Comparison of ENCODE assay signal across 23 cellular contexts in the genomic region with DNA sequence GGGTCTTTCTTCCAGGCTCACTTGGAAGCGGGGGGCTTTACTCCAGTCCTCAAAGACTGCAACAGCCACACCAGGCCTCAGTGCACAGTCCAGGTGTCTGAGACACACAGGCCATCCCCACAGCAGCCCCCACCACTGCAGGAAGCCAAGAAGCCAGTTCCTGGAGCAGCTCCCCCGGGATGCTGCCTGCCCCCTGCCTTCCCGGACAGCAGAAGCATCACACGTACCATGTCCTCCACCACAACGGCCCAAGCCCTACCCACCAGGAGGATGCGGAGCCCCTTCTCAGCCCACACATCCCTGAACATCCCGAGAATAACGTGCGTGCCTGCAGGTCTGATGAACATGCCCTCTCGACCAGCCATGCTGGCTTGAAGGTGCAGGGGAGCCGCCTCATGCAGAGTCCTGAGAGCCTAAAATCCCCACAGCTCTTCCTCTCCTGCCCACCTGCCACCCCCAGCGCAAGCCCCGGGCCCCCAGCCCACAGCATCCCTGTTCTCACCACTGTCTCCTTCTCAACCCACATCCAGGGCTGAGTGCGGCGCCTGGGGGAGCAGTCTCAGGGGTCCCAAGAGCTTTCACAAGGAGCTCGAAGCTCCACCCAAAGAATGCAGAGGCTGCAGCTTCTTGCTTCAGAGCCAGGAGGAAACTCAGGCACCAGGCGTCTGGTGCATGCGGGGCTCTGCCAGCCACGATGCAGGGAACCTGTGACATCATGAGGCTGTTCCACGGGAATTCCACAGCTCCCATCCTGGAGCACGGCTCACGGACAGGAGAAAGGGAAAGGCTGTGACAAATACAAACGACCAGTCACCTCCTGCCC.
"Had no signal": no experiment of that assay in that cellular context is flagged by ENCODE, and none has a peak within 500 bp of the region (broad histone marks: within the 10 kb centered on the region; RNA-seq: fewer than 3 reads in every experiment).

No MANE protein-coding gene starts in this region.

- H3K9me3 ChIP-seq: adrenal gland, gastrocnemius medialis, vagina had no signal

- H3K4me1 Mint-ChIP-seq: activated naive CD4-positive, alpha-beta T cell treated with anti-CD3 and anti-CD28 coated beads, Interleukin-2, amount 50 U/mL, for 24 hours had no signal

- H3K4me3 Mint-ChIP-seq: activated CD4-positive, alpha-beta memory T cell treated with anti-CD3 and anti-CD28 coated beads for 36 hours; activated CD8-positive, alpha-beta memory T cell treated with anti-CD3 and anti-CD28 coated beads, Interleukin-2, amount 10 ng/mL, durations not matched to agents 7 days and 5 days; activated naive CD4-positive, alpha-beta T cell treated with anti-CD3 and anti-CD28 coated beads, Interleukin-2, amount 50 U/mL, for 24 hours; memory B cell had no signal

- H3K9ac ChIP-seq: parathyroid adenoma had no signal

- ATAC-seq: activated CD8-positive, alpha-beta memory T cell treated with anti-CD3 and anti-CD28 coated beads, Interleukin-2, amount 10 ng/mL, durations not matched to agents 7 days and 5 days; esophagus mucosa; gastrocnemius medialis; left lung; naive thymus-derived CD4-positive, alpha-beta T cell had no signal

- H2AFZ ChIP-seq: parathyroid adenoma had no signal

- H3K4me3 ChIP-seq: adrenal gland, breast epithelium, gastrocnemius medialis, left lung, suprapubic skin, transverse colon, vagina had no signal

- H3K36me3 ChIP-seq: adrenal gland, breast epithelium, gastrocnemius medialis, left lung, suprapubic skin, transverse colon, vagina had no signal

- H3K27me3 ChIP-seq: transverse colon, vagina had no signal

- H3K36me3 Mint-ChIP-seq: activated CD8-positive, alpha-beta memory T cell treated with anti-CD3 and anti-CD28 coated beads, Interleukin-2, amount 10 ng/mL, durations not matched to agents 7 days and 5 days had no signal

- H3K27ac ChIP-seq: adrenal gland, breast epithelium, gastrocnemius medialis, left lung, parathyroid adenoma, suprapubic skin, transverse colon, vagina had no signal

- H3K9me3 Mint-ChIP-seq: activated naive CD4-positive, alpha-beta T cell treated with anti-CD3 and anti-CD28 coated beads, Interleukin-2, amount 50 U/mL, for 24 hours had no signal

- H3K4me1 ChIP-seq: adrenal gland, breast epithelium, gastrocnemius medialis, left lung, parathyroid adenoma, suprapubic skin, transverse colon, vagina had no signal

- DNase-seq: activated CD4-positive, alpha-beta memory T cell treated with anti-CD3 and anti-CD28 coated beads for 36 hours; activated CD4-positive, alpha-beta T cell treated with anti-CD3 and anti-CD28 coated beads for 4 hours; activated CD8-positive, alpha-beta memory T cell treated with anti-CD3 and anti-CD28 coated beads, Interleukin-2, amount 10 ng/mL, durations not matched to agents 7 days and 5 days; activated T-cell treated with anti-CD3 and anti-CD28 coated beads, Interleukin-2, amount 50 U/mL, for 1 hour; cerebellar nuclear complex; effector CD4-positive, alpha-beta T cell; gastrocnemius medialis; naive thymus-derived CD4-positive, alpha-beta T cell; stimulated activated CD4-positive, alpha-beta T cell treated with anti-CD3 and anti-CD28 coated beads, Interleukin-12 subunit alpha, Interleukin-12 subunit beta, amount 100 ng/mL, for 4 hours; stimulated activated CD4-positive, alpha-beta T cell treated with anti-CD3 and anti-CD28 coated beads, Interleukin-1b, Interleukin-23, amount 100 ng/mL, for 48 hours; stimulated activated CD8-positive, alpha-beta memory T cell treated with anti-CD3 and anti-CD28 coated beads, Interleukin-4, amount 100 ng/mL, for 48 hours; stimulated activated naive CD4-positive, alpha-beta T cell treated with Interleukin-2 at 50 U/mL for 16 hours; SW 1271; transverse colon had no signal

- H3K27me3 Mint-ChIP-seq: activated CD4-positive, alpha-beta memory T cell treated with anti-CD3 and anti-CD28 coated beads for 36 hours; activated CD8-positive, alpha-beta memory T cell treated with anti-CD3 and anti-CD28 coated beads, Interleukin-2, amount 10 ng/mL, durations not matched to agents 7 days and 5 days; activated naive CD4-positive, alpha-beta T cell treated with anti-CD3 and anti-CD28 coated beads, Interleukin-2, amount 50 U/mL, for 24 hours; memory B cell; naive thymus-derived CD4-positive, alpha-beta T cell had no signal

- H3K27ac Mint-ChIP-seq: activated CD4-positive, alpha-beta memory T cell treated with anti-CD3 and anti-CD28 coated beads for 36 hours; activated CD8-positive, alpha-beta memory T cell treated with anti-CD3 and anti-CD28 coated beads, Interleukin-2, amount 10 ng/mL, durations not matched to agents 7 days and 5 days; memory B cell; naive thymus-derived CD4-positive, alpha-beta T cell had no signal
